36 cellular contexts compared by ENCODE assay signal in the genomic region with DNA sequence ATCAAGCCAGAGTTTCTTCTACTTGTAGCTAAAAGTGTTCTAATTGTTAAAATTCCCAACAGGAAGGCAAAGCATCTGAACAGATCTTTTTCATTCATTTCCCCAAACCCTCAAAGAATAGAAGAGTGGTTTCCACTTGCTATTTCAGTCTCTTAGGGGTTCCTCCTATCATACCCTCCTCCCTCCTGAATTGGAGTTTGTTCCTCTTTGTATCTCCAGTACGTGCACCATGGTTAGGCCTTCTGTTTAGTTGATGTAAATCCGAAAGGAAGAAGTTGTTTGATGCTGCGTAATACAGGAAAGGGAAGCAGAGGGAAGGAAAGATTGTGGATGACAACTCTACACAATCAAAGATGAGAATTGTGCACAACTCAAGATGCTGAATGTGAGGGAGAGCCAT.
A peak's percentile ranks its signal among the peaks of the same experiment; 100 is the strongest.
DNase-seq lines count a peak whose midpoint lies in the region; ATAC-seq and TF ChIP-seq lines count a peak whose summit lies in the region.
"Had no signal": no experiment of that assay in that cellular context is flagged by ENCODE, and none has a peak within 500 bp of the region (broad histone marks: within the 10 kb centered on the region; RNA-seq: fewer than 3 reads in every experiment).

No MANE protein-coding gene starts in this region.

- H3K27me3 ChIP-seq in GM23338 (ENCODE audit: insufficient read depth) (no peaks in the 10 kb centered on the region), suprapubic skin (no peaks in the 10 kb centered on the region)
- H3K27me3 ChIP-seq: adrenal gland, body of pancreas, esophagus muscularis mucosa, neural progenitor cell had no signal

- H3K4me3 Mint-ChIP-seq in GM23338, result no peak overlapping the region
- H3K4me3 Mint-ChIP-seq: activated CD8-positive, alpha-beta T cell treated with anti-CD3 and anti-CD28 coated beads for 36 hours; activated naive CD4-positive, alpha-beta T cell treated with anti-CD3 and anti-CD28 coated beads, Interleukin-2, amount 10 ng/mL, durations not matched to agents 7 days and 5 days; B cell; dendritic cell treated with granulocyte-macrophage colony-stimulating factor and Interleukin-4, amounts not matched to agents 40 ng/mL and 50 ng/mL, for 4 days; endodermal cell; neural progenitor cell; stimulated activated naive CD8-positive, alpha-beta T cell treated with anti-CD3 and anti-CD28 coated beads, Interleukin-15, Interleukin-2, amounts not matched to agents 100 ng/mL and 50 ng/mL, for 24 hours had no signal

- H3K9me3 ChIP-seq in suprapubic skin, result no peaks in the 10 kb centered on the region
- H3K9me3 ChIP-seq: adrenal gland, body of pancreas, esophagus muscularis mucosa, SK-N-SH had no signal

- no peaks in the 10 kb centered on the region for H3K79me2 ChIP-seq in GM23338 (replicated peaks; ENCODE audit: insufficient read depth)
- H3K79me2 ChIP-seq: parathyroid adenoma had no signal

- no peak for TF ChIP-seq EP300 in suprapubic skin (IDR thresholded peaks at IDR 0.05)

- DNase-seq in Ammon's horn (ENCODE audit: low spot score) (peak; percentile 71), GM23338 (ENCODE audit: low spot score) (no peak), NOMO-1 treated with dmso at 0.1 percent for 144 hours (lab: John Stamatoyannopoulos, UW; ENCODE audit: unreplicated experiment) (peak; percentile 56), globus pallidus (ENCODE audit: low spot score) (peak; percentile 52), C1 segment of cervical spinal cord (lab: John Stamatoyannopoulos, UW) (no peak), ureter (ENCODE audit: low spot score) (no peak), suprapubic skin (ENCODE audit: low spot score in 2 of 2) (no peak), RKO (ENCODE audit: low spot score) (no peak)
- DNase-seq: activated CD8-positive, alpha-beta T cell treated with anti-CD3 and anti-CD28 coated beads for 36 hours; activated naive CD4-positive, alpha-beta T cell treated with anti-CD3 and anti-CD28 coated beads, Interleukin-2, amount 10 ng/mL, durations not matched to agents 7 days and 5 days; adrenal gland; body of pancreas; DMS79 treated with DMSO at 0.1 percent for 48 hours; endodermal cell; foreskin fibroblast; GF-D8; HCEC 1CT; Karpas-422; kidney glomerular epithelial cell; mesenchymal stem cell; NCI-H1048; NCI-H2107; NCI-H345; NCI-H69; right cardiac atrium; SK-N-SH; stimulated activated CD4-positive, alpha-beta T cell treated with anti-CD3 and anti-CD28 coated beads, Interleukin-1b, Interleukin-23, amount 100 ng/mL, for 48 hours; T-helper 2 cell had no signal

- H3K27ac ChIP-seq in GM23338 (ENCODE audit: low read depth) (no peak overlapping the region), suprapubic skin (no peak overlapping the region)
- H3K27ac ChIP-seq: adrenal gland, body of pancreas, esophagus muscularis mucosa, HL-60, neural progenitor cell, parathyroid adenoma, RWPE1 had no signal

- H3K4me1 ChIP-seq in GM23338 (ENCODE audit: insufficient read depth), result peaks cover 13% of the 10 kb centered on the region
- H3K4me1 ChIP-seq in suprapubic skin, result no peaks in the 10 kb centered on the region
- H3K4me1 ChIP-seq: adrenal gland, body of pancreas, esophagus muscularis mucosa, neural progenitor cell, parathyroid adenoma had no signal

- H3F3A ChIP-seq in GM23338 (replicated peaks; ENCODE audit: low read depth), result no peaks in the 10 kb centered on the region

- peaks cover 10% of the 10 kb centered on the region for H3K36me3 Mint-ChIP-seq in GM23338 (ENCODE audit: low read depth)
- H3K36me3 Mint-ChIP-seq: activated naive CD4-positive, alpha-beta T cell treated with anti-CD3 and anti-CD28 coated beads, Interleukin-2, amount 10 ng/mL, durations not matched to agents 7 days and 5 days; neural progenitor cell had no signal

- WGBS in suprapubic skin, result 84% methylated on average over 3 of the region's 3 CpGs

- H3K27me3 Mint-ChIP-seq in GM23338 (ENCODE audit: insufficient read depth, low read depth, poor library complexity), result peaks cover 4% of the 10 kb centered on the region
- H3K27me3 Mint-ChIP-seq: activated naive CD4-positive, alpha-beta T cell treated with anti-CD3 and anti-CD28 coated beads, Interleukin-2, amount 10 ng/mL, durations not matched to agents 7 days and 5 days; dendritic cell treated with granulocyte-macrophage colony-stimulating factor and Interleukin-4, amounts not matched to agents 40 ng/mL and 50 ng/mL, for 4 days; stimulated activated naive CD8-positive, alpha-beta T cell treated with anti-CD3 and anti-CD28 coated beads, Interleukin-15, Interleukin-2, amounts not matched to agents 100 ng/mL and 50 ng/mL, for 24 hours had no signal

- H3K9me2 ChIP-seq in GM23338 (ENCODE audit: insufficient read depth), result peaks cover 34% of the 10 kb centered on the region
- H3K9me2 ChIP-seq: SK-N-SH had no signal

- H2AFZ ChIP-seq in GM23338, result 0 out of 2 replicates have a peak overlapping the region, but pooled peaks have one; percentile 72
- H2AFZ ChIP-seq: neural progenitor cell, parathyroid adenoma had no signal

- no peak for TF ChIP-seq POLR2A in suprapubic skin (IDR thresholded peaks at IDR 0.05)

- no peak overlapping the region for H3K4me2 ChIP-seq in GM23338
- H3K4me2 ChIP-seq: neural progenitor cell, SK-N-SH had no signal

- H4K20me1 ChIP-seq in GM23338 (replicated peaks; ENCODE audit: insufficient read depth), result no peaks in the 10 kb centered on the region

- TF ChIP-seq CTCF in GM23338 (conservative IDR thresholded peaks at IDR 0.05; ENCODE audit: low read depth in 2 of 2) (no peak), suprapubic skin (IDR thresholded peaks at IDR 0.05) (no peak)

- H3K4me3 ChIP-seq in GM23338, result no peak overlapping the region
- H3K4me3 ChIP-seq in suprapubic skin, result no peak overlapping the region
- H3K4me3 ChIP-seq: adrenal gland, body of pancreas, esophagus muscularis mucosa, neural progenitor cell had no signal

- H3K4me1 Mint-ChIP-seq in GM23338, result peaks cover 24% of the 10 kb centered on the region
- H3K4me1 Mint-ChIP-seq: activated naive CD4-positive, alpha-beta T cell treated with anti-CD3 and anti-CD28 coated beads, Interleukin-2, amount 10 ng/mL, durations not matched to agents 7 days and 5 days; neural progenitor cell had no signal

- H3K27ac Mint-ChIP-seq in GM23338, result no peak overlapping the region
- H3K27ac Mint-ChIP-seq: activated CD8-positive, alpha-beta T cell treated with anti-CD3 and anti-CD28 coated beads for 36 hours; activated naive CD4-positive, alpha-beta T cell treated with anti-CD3 and anti-CD28 coated beads, Interleukin-2, amount 10 ng/mL, durations not matched to agents 7 days and 5 days; B cell; dendritic cell treated with granulocyte-macrophage colony-stimulating factor and Interleukin-4, amounts not matched to agents 40 ng/mL and 50 ng/mL, for 4 days; endodermal cell; neural progenitor cell; stimulated activated naive CD8-positive, alpha-beta T cell treated with anti-CD3 and anti-CD28 coated beads, Interleukin-15, Interleukin-2, amounts not matched to agents 100 ng/mL and 50 ng/mL, for 24 hours had no signal

- ATAC-seq in GM23338, result no peak
- ATAC-seq: activated CD8-positive, alpha-beta T cell treated with anti-CD3 and anti-CD28 coated beads for 36 hours; body of pancreas had no signal

- H3K36me3 ChIP-seq in GM23338 (ENCODE audit: insufficient read depth) (no peaks in the 10 kb centered on the region), suprapubic skin (no peaks in the 10 kb centered on the region)
- H3K36me3 ChIP-seq: adrenal gland, esophagus muscularis mucosa, neural progenitor cell had no signal

- H3K9me3 Mint-ChIP-seq in GM23338, result peaks cover 11% of the 10 kb centered on the region; the same call in 2 of the 3 replicates
- H3K9me3 Mint-ChIP-seq: activated CD8-positive, alpha-beta T cell treated with anti-CD3 and anti-CD28 coated beads for 36 hours; activated naive CD4-positive, alpha-beta T cell treated with anti-CD3 and anti-CD28 coated beads, Interleukin-2, amount 10 ng/mL, durations not matched to agents 7 days and 5 days; dendritic cell treated with granulocyte-macrophage colony-stimulating factor and Interleukin-4, amounts not matched to agents 40 ng/mL and 50 ng/mL, for 4 days; endodermal cell; stimulated activated naive CD8-positive, alpha-beta T cell treated with anti-CD3 and anti-CD28 coated beads, Interleukin-15, Interleukin-2, amounts not matched to agents 100 ng/mL and 50 ng/mL, for 24 hours had no signal

TF ChIP-seq in GM23338, 12 proteins besides CTCF, POLR2A, EP300 and RAD21 (continues in another document):
- no peak for TF ChIP-seq JUNB (IDR thresholded peaks at IDR 0.05; ENCODE audit: unreplicated experiment)
- TF ChIP-seq EZH2 (IDR thresholded peaks at IDR 0.05; ENCODE audit: low read depth, unreplicated experiment), result no peak
- no peak for TF ChIP-seq EZH2phosphoT487 (IDR thresholded peaks at IDR 0.05; ENCODE audit: unreplicated experiment)
- no peak for TF ChIP-seq POLR2AphosphoS5 (IDR thresholded peaks at IDR 0.05; ENCODE audit: low read depth)

Comparison
In these comparisons a context has a peak if more than half of its experiments do, and no peak if none do; other contexts are left out.
1. DNase-seq: peak in Ammon's horn (single experiment), NOMO-1 treated with dmso at 0.1 percent for 144 hours (single experiment) and globus pallidus (single experiment); none in GM23338 (single experiment), C1 segment of cervical spinal cord (0 of 14), ureter (single experiment), suprapubic skin (0 of 2) and RKO (single experiment).